7 cellular contexts compared by ENCODE assay signal in the genomic region with DNA sequence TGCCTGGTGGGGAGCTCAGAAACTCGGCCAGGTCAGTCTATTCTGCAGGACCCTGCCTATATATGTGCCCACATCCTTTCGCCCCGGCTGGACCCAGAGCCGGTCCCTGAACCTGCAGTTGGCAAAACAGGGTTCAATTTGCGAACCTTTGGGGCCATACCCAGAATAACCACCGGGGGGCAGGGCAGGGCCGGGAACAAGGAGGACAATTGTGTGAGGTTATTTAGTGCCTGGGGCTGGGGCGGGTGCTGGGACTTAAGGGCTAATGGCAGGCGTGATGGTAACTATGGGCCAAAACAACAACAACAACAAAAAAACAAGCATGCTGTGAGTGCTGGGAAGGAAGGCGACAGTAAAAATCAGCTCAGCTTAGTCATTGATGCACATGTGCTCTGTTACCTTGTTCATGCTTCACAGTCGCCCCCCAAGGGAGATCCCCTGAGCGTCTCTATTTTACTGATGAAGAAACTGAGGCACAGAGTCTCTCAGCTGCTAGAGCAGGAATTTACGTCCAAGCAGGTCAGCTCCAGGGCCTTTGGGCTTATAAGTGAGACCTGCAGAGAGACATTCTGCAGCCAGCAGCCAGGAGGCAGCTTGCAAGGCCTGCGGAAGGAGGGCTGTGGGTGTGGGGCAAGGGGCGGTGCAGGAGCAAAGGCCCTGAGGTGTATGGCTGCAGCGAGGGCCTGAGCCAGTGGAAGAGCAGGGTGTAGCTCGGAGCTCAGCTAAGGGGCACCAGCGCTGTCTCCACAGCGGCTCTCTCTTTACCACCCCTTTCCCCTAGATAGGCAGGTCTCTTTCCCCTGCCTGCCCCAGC.
DNase-seq lines count a peak whose midpoint lies in the region; ATAC-seq, FAIRE-seq and TF ChIP-seq lines count a peak whose summit lies in the region.

No MANE protein-coding gene starts in this region.

- FAIRE-seq in RCC 7860 (lab: Jason Lieb, UNC), result no peak

- H3K4me1 ChIP-seq in KMS-11 (ENCODE audit: low read depth, poor library complexity, severe bottlenecking), result no peaks in the 10 kb centered on the region
- H3K4me1 ChIP-seq in hepatocyte (ENCODE audit: insufficient read depth), result peaks cover 5% of the 10 kb centered on the region

- H3K4me3 ChIP-seq in GM12864 (ENCODE audit: low read depth, low read length) (no peak overlapping the region), KMS-11 (IDR thresholded peaks at IDR 0.05; ENCODE audit: insufficient read depth, low read depth, low read length) (no peak overlapping the region), hepatocyte (no peak overlapping the region), skeletal muscle cell (ENCODE audit: low read depth, low read length) (no peak overlapping the region)

- H3K27ac ChIP-seq in KMS-11, result no peak overlapping the region
- H3K27ac ChIP-seq in hepatocyte, result no peak overlapping the region

- H3K27me3 ChIP-seq in KMS-11 (ENCODE audit: insufficient read depth, low read depth) (no peaks in the 10 kb centered on the region), hepatocyte (no peaks in the 10 kb centered on the region)

- peak; percentile 84 for ATAC-seq in SK-N-SH treated with all-trans-retinoic acid at 6 μM for 48 hours

- H3K79me2 ChIP-seq in KMS-11 (ENCODE audit: insufficient read depth, low read depth) (no peaks in the 10 kb centered on the region), hepatocyte (no peaks in the 10 kb centered on the region)

- H2AFZ ChIP-seq in KMS-11 (ENCODE audit: low read depth) (peak overlapping the region; percentile 41; the same call in 1 of the 2 replicates), hepatocyte (no peak overlapping the region)

- H3K36me3 ChIP-seq in KMS-11 (ENCODE audit: insufficient read depth) (no peaks in the 10 kb centered on the region), hepatocyte (replicated peaks; ENCODE audit: insufficient read depth, low read depth) (no peaks in the 10 kb centered on the region)

- H3K9me2 ChIP-seq in hepatocyte (replicated peaks; ENCODE audit: insufficient read depth), result no peaks in the 10 kb centered on the region

- H3K4me2 ChIP-seq in KMS-11 (no peak overlapping the region), hepatocyte (no peak overlapping the region)

- TF ChIP-seq CTCF in GM12864 (IDR thresholded peaks at IDR 0.05; ENCODE audit: low read depth, low read length, missing control alignments) (peak; percentile 74), KMS-11 (conservative IDR thresholded peaks at IDR 0.05; ENCODE audit: low read depth, low read length) (peak; percentile 89), hepatocyte (IDR thresholded peaks at IDR 0.05; ENCODE audit: poor library complexity) (peak; percentile 84)

- no peaks in the 10 kb centered on the region for H3K9me3 ChIP-seq in hepatocyte (ENCODE audit: low read depth)

- no peak for DNase-seq in GM12864 (ENCODE audit: low read depth)
- peak; percentile 19 for DNase-seq in amniotic epithelial cell (ENCODE audit: low read depth)
- DNase-seq in hepatocyte (ENCODE audit: low spot score), result peak; percentile 70
- DNase-seq in skeletal muscle cell (ENCODE audit: low read depth), result peak; percentile 1
- no peak for DNase-seq in RCC 7860 (ENCODE audit: low spot score)

- 49% methylated on average over 18 of the region's 19 CpGs for WGBS in hepatocyte (ENCODE audit: low lambda C conversion rate, missing lambda C conversion rate)

- H3K9ac ChIP-seq in KMS-11, result no peak overlapping the region

- no peaks in the 10 kb centered on the region for H4K20me1 ChIP-seq in KMS-11 (ENCODE audit: insufficient read depth)
- no peaks in the 10 kb centered on the region for H4K20me1 ChIP-seq in hepatocyte (ENCODE audit: insufficient read depth, poor library complexity, severe bottlenecking)

TF ChIP-seq in SK-N-SH treated with all-trans-retinoic acid at 6 μM for 48 hours, 23 proteins besides CTCF, POLR2A, EP300 and RAD21:
- no peak for TF ChIP-seq TCF4 (CRISPR knock-in tag; IDR thresholded peaks at IDR 0.05; ENCODE audit: borderline replicate concordance)
- TF ChIP-seq ZNF8 (CRISPR knock-in tag; IDR thresholded peaks at IDR 0.05), result no peak
- TF ChIP-seq, protein P1, sequence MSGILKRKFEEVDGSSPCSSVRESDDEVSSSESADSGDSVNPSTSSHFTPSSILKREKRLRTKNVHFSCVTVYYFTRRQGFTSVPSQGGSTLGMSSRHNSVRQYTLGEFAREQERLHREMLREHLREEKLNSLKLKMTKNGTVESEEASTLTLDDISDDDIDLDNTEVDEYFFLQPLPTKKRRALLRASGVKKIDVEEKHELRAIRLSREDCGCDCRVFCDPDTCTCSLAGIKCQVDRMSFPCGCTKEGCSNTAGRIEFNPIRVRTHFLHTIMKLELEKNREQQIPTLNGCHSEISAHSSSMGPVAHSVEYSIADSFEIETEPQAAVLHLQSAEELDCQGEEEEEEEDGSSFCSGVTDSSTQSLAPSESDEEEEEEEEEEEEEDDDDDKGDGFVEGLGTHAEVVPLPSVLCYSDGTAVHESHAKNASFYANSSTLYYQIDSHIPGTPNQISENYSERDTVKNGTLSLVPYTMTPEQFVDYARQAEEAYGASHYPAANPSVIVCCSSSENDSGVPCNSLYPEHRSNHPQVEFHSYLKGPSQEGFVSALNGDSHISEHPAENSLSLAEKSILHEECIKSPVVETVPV (CRISPR knock-in tag; IDR thresholded peaks at IDR 0.05), result no peak
- TF ChIP-seq, protein P2, sequence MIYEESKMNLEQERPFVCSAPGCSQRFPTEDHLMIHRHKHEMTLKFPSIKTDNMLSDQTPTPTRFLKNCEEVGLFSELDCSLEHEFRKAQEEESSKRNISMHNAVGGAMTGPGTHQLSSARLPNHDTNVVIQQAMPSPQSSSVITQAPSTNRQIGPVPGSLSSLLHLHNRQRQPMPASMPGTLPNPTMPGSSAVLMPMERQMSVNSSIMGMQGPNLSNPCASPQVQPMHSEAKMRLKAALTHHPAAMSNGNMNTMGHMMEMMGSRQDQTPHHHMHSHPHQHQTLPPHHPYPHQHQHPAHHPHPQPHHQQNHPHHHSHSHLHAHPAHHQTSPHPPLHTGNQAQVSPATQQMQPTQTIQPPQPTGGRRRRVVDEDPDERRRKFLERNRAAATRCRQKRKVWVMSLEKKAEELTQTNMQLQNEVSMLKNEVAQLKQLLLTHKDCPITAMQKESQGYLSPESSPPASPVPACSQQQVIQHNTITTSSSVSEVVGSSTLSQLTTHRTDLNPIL (CRISPR knock-in tag; IDR thresholded peaks at IDR 0.05; ENCODE audit: low read depth), result no peak

Comparison
In these comparisons a context has a peak if more than half of its experiments do, and no peak if none do; other contexts are left out.
1. DNase-seq: peak in amniotic epithelial cell (single experiment), hepatocyte (single experiment) and skeletal muscle cell (single experiment); none in GM12864 (single experiment) and RCC 7860 (single experiment).
2. Peak in every context shown above with its lines, with median percentiles within 50 percentile points of each other: CTCF ChIP-seq.